In genomic region chr10:14822879-14823755, GRCh38 we compare ENCODE assay signal across 1 cellular context.
TF ChIP-seq lines count a peak whose summit lies in the region.

No MANE protein-coding gene starts in this region.

TF ChIP-seq in H1, 55 proteins besides CTCF, POLR2A, EP300 and RAD21:
- TF ChIP-seq, protein P1, sequence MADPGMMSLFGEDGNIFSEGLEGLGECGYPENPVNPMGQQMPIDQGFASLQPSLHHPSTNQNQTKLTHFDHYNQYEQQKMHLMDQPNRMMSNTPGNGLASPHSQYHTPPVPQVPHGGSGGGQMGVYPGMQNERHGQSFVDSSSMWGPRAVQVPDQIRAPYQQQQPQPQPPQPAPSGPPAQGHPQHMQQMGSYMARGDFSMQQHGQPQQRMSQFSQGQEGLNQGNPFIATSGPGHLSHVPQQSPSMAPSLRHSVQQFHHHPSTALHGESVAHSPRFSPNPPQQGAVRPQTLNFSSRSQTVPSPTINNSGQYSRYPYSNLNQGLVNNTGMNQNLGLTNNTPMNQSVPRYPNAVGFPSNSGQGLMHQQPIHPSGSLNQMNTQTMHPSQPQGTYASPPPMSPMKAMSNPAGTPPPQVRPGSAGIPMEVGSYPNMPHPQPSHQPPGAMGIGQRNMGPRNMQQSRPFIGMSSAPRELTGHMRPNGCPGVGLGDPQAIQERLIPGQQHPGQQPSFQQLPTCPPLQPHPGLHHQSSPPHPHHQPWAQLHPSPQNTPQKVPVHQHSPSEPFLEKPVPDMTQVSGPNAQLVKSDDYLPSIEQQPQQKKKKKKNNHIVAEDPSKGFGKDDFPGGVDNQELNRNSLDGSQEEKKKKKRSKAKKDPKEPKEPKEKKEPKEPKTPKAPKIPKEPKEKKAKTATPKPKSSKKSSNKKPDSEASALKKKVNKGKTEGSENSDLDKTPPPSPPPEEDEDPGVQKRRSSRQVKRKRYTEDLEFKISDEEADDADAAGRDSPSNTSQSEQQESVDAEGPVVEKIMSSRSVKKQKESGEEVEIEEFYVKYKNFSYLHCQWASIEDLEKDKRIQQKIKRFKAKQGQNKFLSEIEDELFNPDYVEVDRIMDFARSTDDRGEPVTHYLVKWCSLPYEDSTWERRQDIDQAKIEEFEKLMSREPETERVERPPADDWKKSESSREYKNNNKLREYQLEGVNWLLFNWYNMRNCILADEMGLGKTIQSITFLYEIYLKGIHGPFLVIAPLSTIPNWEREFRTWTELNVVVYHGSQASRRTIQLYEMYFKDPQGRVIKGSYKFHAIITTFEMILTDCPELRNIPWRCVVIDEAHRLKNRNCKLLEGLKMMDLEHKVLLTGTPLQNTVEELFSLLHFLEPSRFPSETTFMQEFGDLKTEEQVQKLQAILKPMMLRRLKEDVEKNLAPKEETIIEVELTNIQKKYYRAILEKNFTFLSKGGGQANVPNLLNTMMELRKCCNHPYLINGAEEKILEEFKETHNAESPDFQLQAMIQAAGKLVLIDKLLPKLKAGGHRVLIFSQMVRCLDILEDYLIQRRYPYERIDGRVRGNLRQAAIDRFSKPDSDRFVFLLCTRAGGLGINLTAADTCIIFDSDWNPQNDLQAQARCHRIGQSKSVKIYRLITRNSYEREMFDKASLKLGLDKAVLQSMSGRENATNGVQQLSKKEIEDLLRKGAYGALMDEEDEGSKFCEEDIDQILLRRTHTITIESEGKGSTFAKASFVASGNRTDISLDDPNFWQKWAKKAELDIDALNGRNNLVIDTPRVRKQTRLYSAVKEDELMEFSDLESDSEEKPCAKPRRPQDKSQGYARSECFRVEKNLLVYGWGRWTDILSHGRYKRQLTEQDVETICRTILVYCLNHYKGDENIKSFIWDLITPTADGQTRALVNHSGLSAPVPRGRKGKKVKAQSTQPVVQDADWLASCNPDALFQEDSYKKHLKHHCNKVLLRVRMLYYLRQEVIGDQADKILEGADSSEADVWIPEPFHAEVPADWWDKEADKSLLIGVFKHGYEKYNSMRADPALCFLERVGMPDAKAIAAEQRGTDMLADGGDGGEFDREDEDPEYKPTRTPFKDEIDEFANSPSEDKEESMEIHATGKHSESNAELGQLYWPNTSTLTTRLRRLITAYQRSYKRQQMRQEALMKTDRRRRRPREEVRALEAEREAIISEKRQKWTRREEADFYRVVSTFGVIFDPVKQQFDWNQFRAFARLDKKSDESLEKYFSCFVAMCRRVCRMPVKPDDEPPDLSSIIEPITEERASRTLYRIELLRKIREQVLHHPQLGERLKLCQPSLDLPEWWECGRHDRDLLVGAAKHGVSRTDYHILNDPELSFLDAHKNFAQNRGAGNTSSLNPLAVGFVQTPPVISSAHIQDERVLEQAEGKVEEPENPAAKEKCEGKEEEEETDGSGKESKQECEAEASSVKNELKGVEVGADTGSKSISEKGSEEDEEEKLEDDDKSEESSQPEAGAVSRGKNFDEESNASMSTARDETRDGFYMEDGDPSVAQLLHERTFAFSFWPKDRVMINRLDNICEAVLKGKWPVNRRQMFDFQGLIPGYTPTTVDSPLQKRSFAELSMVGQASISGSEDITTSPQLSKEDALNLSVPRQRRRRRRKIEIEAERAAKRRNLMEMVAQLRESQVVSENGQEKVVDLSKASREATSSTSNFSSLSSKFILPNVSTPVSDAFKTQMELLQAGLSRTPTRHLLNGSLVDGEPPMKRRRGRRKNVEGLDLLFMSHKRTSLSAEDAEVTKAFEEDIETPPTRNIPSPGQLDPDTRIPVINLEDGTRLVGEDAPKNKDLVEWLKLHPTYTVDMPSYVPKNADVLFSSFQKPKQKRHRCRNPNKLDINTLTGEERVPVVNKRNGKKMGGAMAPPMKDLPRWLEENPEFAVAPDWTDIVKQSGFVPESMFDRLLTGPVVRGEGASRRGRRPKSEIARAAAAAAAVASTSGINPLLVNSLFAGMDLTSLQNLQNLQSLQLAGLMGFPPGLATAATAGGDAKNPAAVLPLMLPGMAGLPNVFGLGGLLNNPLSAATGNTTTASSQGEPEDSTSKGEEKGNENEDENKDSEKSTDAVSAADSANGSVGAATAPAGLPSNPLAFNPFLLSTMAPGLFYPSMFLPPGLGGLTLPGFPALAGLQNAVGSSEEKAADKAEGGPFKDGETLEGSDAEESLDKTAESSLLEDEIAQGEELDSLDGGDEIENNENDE (IDR thresholded peaks at IDR 0.05; ENCODE audit: insufficient replicate concordance, low read length), result no peak
- TF ChIP-seq CTBP2 (IDR thresholded peaks at IDR 0.05; ENCODE audit: borderline replicate concordance, insufficient read depth, insufficient read length, low read length) (no peak), PHF8 (conservative IDR thresholded peaks at IDR 0.05; ENCODE audit: low read depth, low read length) (no peak), HDAC6 (IDR thresholded peaks at IDR 0.05; ENCODE audit: low read depth, low read length) (no peak), CREB1 (IDR thresholded peaks at IDR 0.05) (no peak), RBBP5 (IDR thresholded peaks at IDR 0.05; ENCODE audit: borderline replicate concordance, low read depth, low read length) (no peak), POU5F1 (IDR thresholded peaks at IDR 0.05; ENCODE audit: low read depth, low read length) (no peak), RXRA (IDR thresholded peaks at IDR 0.05; ENCODE audit: insufficient read depth, low read depth, low read length) (no peak), SP4 (IDR thresholded peaks at IDR 0.05; ENCODE audit: low read length) (no peak), TEAD4 (IDR thresholded peaks at IDR 0.05; ENCODE audit: low read depth, low read length) (no peak)
- TF ChIP-seq, protein P2, sequence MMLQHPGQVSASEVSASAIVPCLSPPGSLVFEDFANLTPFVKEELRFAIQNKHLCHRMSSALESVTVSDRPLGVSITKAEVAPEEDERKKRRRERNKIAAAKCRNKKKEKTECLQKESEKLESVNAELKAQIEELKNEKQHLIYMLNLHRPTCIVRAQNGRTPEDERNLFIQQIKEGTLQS (IDR thresholded peaks at IDR 0.05; ENCODE audit: insufficient read depth, low read depth, low read length), result no peak
